In genomic region chr22:47783433-47784366, GRCh38 we compare ENCODE assay signal across 1 cellular context.
TF ChIP-seq lines count a peak whose summit lies in the region.

No MANE protein-coding gene starts in this region.

TF ChIP-seq in GM23338, 12 proteins besides CTCF, POLR2A, EP300 and RAD21 (continued from another document):
- TF ChIP-seq, protein P1, sequence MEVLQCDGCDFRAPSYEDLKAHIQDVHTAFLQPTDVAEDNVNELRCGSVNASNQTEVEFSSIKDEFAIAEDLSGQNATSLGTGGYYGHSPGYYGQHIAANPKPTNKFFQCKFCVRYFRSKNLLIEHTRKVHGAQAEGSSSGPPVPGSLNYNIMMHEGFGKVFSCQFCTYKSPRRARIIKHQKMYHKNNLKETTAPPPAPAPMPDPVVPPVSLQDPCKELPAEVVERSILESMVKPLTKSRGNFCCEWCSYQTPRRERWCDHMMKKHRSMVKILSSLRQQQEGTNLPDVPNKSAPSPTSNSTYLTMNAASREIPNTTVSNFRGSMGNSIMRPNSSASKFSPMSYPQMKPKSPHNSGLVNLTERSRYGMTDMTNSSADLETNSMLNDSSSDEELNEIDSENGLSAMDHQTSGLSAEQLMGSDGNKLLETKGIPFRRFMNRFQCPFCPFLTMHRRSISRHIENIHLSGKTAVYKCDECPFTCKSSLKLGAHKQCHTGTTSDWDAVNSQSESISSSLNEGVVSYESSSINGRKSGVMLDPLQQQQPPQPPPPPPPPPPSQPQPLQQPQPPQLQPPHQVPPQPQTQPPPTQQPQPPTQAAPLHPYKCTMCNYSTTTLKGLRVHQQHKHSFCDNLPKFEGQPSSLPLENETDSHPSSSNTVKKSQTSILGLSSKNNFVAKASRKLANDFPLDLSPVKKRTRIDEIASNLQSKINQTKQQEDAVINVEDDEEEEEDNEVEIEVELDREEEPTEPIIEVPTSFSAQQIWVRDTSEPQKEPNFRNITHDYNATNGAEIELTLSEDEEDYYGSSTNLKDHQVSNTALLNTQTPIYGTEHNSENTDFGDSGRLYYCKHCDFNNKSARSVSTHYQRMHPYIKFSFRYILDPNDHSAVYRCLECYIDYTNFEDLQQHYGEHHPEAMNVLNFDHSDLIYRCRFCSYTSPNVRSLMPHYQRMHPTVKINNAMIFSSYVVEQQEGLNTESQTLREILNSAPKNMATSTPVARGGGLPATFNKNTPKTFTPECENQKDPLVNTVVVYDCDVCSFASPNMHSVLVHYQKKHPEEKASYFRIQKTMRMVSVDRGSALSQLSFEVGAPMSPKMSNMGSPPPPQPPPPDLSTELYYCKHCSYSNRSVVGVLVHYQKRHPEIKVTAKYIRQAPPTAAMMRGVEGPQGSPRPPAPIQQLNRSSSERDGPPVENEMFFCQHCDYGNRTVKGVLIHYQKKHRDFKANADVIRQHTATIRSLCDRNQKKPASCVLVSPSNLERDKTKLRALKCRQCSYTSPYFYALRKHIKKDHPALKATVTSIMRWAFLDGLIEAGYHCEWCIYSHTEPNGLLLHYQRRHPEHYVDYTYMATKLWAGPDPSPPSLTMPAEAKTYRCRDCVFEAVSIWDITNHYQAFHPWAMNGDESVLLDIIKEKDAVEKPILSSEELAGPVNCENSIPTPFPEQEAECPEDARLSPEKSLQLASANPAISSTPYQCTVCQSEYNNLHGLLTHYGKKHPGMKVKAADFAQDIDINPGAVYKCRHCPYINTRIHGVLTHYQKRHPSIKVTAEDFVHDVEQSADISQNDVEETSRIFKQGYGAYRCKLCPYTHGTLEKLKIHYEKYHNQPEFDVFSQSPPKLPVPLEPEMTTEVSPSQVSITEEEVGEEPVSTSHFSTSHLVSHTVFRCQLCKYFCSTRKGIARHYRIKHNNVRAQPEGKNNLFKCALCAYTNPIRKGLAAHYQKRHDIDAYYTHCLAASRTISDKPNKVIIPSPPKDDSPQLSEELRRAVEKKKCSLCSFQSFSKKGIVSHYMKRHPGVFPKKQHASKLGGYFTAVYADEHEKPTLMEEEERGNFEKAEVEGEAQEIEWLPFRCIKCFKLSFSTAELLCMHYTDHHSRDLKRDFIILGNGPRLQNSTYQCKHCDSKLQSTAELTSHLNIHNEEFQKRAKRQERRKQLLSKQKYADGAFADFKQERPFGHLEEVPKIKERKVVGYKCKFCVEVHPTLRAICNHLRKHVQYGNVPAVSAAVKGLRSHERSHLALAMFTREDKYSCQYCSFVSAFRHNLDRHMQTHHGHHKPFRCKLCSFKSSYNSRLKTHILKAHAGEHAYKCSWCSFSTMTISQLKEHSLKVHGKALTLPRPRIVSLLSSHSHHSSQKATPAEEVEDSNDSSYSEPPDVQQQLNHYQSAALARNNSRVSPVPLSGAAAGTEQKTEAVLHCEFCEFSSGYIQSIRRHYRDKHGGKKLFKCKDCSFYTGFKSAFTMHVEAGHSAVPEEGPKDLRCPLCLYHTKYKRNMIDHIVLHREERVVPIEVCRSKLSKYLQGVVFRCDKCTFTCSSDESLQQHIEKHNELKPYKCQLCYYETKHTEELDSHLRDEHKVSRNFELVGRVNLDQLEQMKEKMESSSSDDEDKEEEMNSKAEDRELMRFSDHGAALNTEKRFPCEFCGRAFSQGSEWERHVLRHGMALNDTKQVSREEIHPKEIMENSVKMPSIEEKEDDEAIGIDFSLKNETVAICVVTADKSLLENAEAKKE (CRISPR knock-in tag; IDR thresholded peaks at IDR 0.05), result no peak
- no peak for TF ChIP-seq JUNB (IDR thresholded peaks at IDR 0.05; ENCODE audit: unreplicated experiment)
- TF ChIP-seq, protein P2, sequence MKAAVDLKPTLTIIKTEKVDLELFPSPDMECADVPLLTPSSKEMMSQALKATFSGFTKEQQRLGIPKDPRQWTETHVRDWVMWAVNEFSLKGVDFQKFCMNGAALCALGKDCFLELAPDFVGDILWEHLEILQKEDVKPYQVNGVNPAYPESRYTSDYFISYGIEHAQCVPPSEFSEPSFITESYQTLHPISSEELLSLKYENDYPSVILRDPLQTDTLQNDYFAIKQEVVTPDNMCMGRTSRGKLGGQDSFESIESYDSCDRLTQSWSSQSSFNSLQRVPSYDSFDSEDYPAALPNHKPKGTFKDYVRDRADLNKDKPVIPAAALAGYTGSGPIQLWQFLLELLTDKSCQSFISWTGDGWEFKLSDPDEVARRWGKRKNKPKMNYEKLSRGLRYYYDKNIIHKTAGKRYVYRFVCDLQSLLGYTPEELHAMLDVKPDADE (IDR thresholded peaks at IDR 0.05), result no peak
- no peak for TF ChIP-seq EZH2phosphoT487 (IDR thresholded peaks at IDR 0.05; ENCODE audit: unreplicated experiment)
- TF ChIP-seq EZH2 (IDR thresholded peaks at IDR 0.05; ENCODE audit: low read depth, unreplicated experiment), result no peak
TF ChIP-seq in GM23338: peak in this region for 0.
